8 cellular contexts compared by ENCODE assay signal in the genomic region with DNA sequence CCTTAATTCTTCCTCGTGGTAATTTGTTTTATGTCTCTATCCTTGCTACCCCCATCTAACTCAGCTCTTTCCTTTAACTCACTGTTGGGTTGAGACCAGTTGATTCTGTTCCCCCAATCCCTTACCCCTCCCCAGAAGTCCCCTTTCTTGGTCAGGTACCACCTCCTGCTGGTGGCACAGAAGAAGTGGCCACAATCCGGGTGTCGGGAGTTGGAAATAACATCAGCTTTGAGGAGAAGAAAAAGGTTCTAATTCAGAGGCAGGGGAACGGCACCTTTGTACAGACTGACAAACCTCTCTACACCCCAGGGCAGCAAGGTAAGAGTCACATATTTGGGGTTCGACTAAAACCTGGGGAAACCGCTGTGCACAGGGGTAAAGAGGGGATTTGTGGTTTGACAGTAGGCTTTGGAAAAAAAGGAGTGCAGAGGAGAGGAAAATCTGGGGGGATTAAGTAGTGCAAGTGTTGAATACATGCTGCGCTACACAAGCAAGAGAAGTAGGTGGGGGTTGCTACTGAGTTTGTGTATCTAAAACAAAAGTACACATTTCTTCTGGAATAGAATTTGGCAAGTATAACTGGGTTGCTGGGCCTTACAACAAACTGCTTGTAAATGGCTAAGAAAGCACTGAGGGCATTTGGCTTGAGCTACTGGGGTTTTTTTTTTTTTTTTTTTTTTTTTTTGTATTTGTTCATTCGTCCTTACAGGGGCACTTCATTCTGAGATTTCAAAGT. TPM values are rescaled to one million over a fixed set of nuclear protein-coding genes. Genes with fewer than 3 reads are reported as not detected.
DNase-seq lines count a peak whose midpoint lies in the region; ATAC-seq and TF ChIP-seq lines count a peak whose summit lies in the region.

No MANE protein-coding gene starts in this region.

- H3K4me1 Mint-ChIP-seq in progenitor cell of endocrine pancreas (ENCODE audit: low read depth), result peaks cover 7% of the 10 kb centered on the region
- peaks cover 5% of the 10 kb centered on the region for H3K4me1 Mint-ChIP-seq in activated T-helper 2 cell treated with anti-CD3 and anti-CD28 coated beads, Interferon-gamma antibody, Interleukin-2, Interleukin-4, amounts not matched to agents 10 μg/mL and 5 μg/mL and 100 μg/mL, durations not matched to agents 14 hours and 24 hours and 36 hours (ENCODE audit: low read depth)

- peak overlapping the region; percentile 40 for H3K4me2 ChIP-seq in OCI-LY3 (ENCODE audit: low read length)

- no peak overlapping the region for H3K27ac ChIP-seq in OCI-LY3 (ENCODE audit: low read length)

- no peak overlapping the region for H3K4me3 Mint-ChIP-seq in progenitor cell of endocrine pancreas (ENCODE audit: low read depth)
- no peak overlapping the region for H3K4me3 Mint-ChIP-seq in activated T-helper 2 cell treated with anti-CD3 and anti-CD28 coated beads, Interferon-gamma antibody, Interleukin-2, Interleukin-4, amounts not matched to agents 10 μg/mL and 5 μg/mL and 100 μg/mL, durations not matched to agents 14 hours and 24 hours and 36 hours (ENCODE audit: low read depth)

- peak overlapping the region; percentile 84 for H2AFZ ChIP-seq in OCI-LY3 (ENCODE audit: low read depth, low read length)

- ATAC-seq in HG02884 (IDR thresholded peaks at IDR 0.05; ENCODE audit: unreplicated experiment), result no peak

- peak overlapping the region; percentile 5; the same call in 1 of the 2 replicates for H3K9ac ChIP-seq in OCI-LY3 (ENCODE audit: low read length)

- H3K27me3 ChIP-seq in GM06990 (replicated peaks; ENCODE audit: control insufficient read depth, insufficient read depth, low read length), result no peaks in the 10 kb centered on the region
- H3K27me3 ChIP-seq in OCI-LY3 (ENCODE audit: low read depth, low read length), result no peaks in the 10 kb centered on the region

- no peak overlapping the region for H3K27ac Mint-ChIP-seq in progenitor cell of endocrine pancreas
- H3K27ac Mint-ChIP-seq in activated T-helper 2 cell treated with anti-CD3 and anti-CD28 coated beads, Interferon-gamma antibody, Interleukin-2, Interleukin-4, amounts not matched to agents 10 μg/mL and 5 μg/mL and 100 μg/mL, durations not matched to agents 14 hours and 24 hours and 36 hours, result no peak overlapping the region

- intact Hi-C loops in activated T-helper 2 cell treated with anti-CD3 and anti-CD28 coated beads, Interferon-gamma antibody, Interleukin-2, Interleukin-4, amounts not matched to agents 10 μg/mL and 5 μg/mL and 100 μg/mL, durations not matched to agents 14 hours and 24 hours and 36 hours (cut with micrococcal nuclease), result no loop called here

- H3K9me3 Mint-ChIP-seq in progenitor cell of endocrine pancreas (ENCODE audit: low read depth), result peaks cover 10% of the 10 kb centered on the region
- no peaks in the 10 kb centered on the region for H3K9me3 Mint-ChIP-seq in activated T-helper 2 cell treated with anti-CD3 and anti-CD28 coated beads, Interferon-gamma antibody, Interleukin-2, Interleukin-4, amounts not matched to agents 10 μg/mL and 5 μg/mL and 100 μg/mL, durations not matched to agents 14 hours and 24 hours and 36 hours

- no peaks in the 10 kb centered on the region for H3K79me2 ChIP-seq in OCI-LY3 (ENCODE audit: low read length)

- no peak for DNase-seq in GM06990 (ENCODE audit: extremely low read depth, insufficient read length)
- DNase-seq in fibroblast of mammary gland (ENCODE audit: low read depth), result peak; percentile 16
- DNase-seq in progenitor cell of endocrine pancreas (ENCODE audit: low spot score, unreplicated experiment), result peak; percentile 34
- DNase-seq in NCI-H2171 treated with DMSO at 0.1 percent for 48 hours (lab: John Stamatoyannopoulos, UW), result no peak
- DNase-seq in ureter (ENCODE audit: low spot score), result no peak
- no peak for DNase-seq in activated T-helper 2 cell treated with anti-CD3 and anti-CD28 coated beads, Interferon-gamma antibody, Interleukin-2, Interleukin-4, amounts not matched to agents 10 μg/mL and 5 μg/mL and 100 μg/mL, durations not matched to agents 14 hours and 24 hours and 36 hours (ENCODE audit: low spot score)

- peaks cover 18% of the 10 kb centered on the region for H3K4me1 ChIP-seq in OCI-LY3 (ENCODE audit: low read length)

- H3K27me3 Mint-ChIP-seq in progenitor cell of endocrine pancreas, result peaks cover 16% of the 10 kb centered on the region
- peaks cover 7% of the 10 kb centered on the region for H3K27me3 Mint-ChIP-seq in activated T-helper 2 cell treated with anti-CD3 and anti-CD28 coated beads, Interferon-gamma antibody, Interleukin-2, Interleukin-4, amounts not matched to agents 10 μg/mL and 5 μg/mL and 100 μg/mL, durations not matched to agents 14 hours and 24 hours and 36 hours (ENCODE audit: low read depth)

- no peaks in the 10 kb centered on the region for H3K36me3 ChIP-seq in GM06990 (ENCODE audit: control insufficient read depth, insufficient read depth, low read length)
- H3K36me3 ChIP-seq in OCI-LY3 (replicated peaks; ENCODE audit: low read depth, low read length), result no peaks in the 10 kb centered on the region

- H3K9me3 ChIP-seq in OCI-LY3 (ENCODE audit: insufficient read depth, low read length), result no peaks in the 10 kb centered on the region

- peak; percentile 43 for TF ChIP-seq CTCF in GM06990 (IDR thresholded peaks at IDR 0.05; ENCODE audit: insufficient read depth, low read length, poor library complexity, severe bottlenecking)
- peak; percentile 97 for TF ChIP-seq CTCF in OCI-LY3 (IDR thresholded peaks at IDR 0.05; ENCODE audit: low read depth, low read length)
- TF ChIP-seq CTCF in fibroblast of mammary gland (conservative IDR thresholded peaks at IDR 0.05; ENCODE audit: control insufficient read depth, insufficient read depth, low read depth, low read length), result peak; percentile 52
- TF ChIP-seq CTCF in progenitor cell of endocrine pancreas (IDR thresholded peaks at IDR 0.05; ENCODE audit: unreplicated experiment), result peak; percentile 70

- H3K4me3 ChIP-seq in GM06990 (replicated peaks; ENCODE audit: low read depth, low read length), result no peak overlapping the region
- peak overlapping the region; percentile 26 for H3K4me3 ChIP-seq in OCI-LY3 (ENCODE audit: low read length)
- no peak overlapping the region for H3K4me3 ChIP-seq in fibroblast of mammary gland (ENCODE audit: control insufficient read depth, low read depth, low read length)

- H3K36me3 Mint-ChIP-seq in progenitor cell of endocrine pancreas (ENCODE audit: insufficient read depth), result peaks cover 1% of the 10 kb centered on the region
- no peaks in the 10 kb centered on the region for H3K36me3 Mint-ChIP-seq in activated T-helper 2 cell treated with anti-CD3 and anti-CD28 coated beads, Interferon-gamma antibody, Interleukin-2, Interleukin-4, amounts not matched to agents 10 μg/mL and 5 μg/mL and 100 μg/mL, durations not matched to agents 14 hours and 24 hours and 36 hours (ENCODE audit: low read depth)

- no peaks in the 10 kb centered on the region for H4K20me1 ChIP-seq in OCI-LY3 (ENCODE audit: insufficient read depth, low read length)

RNA-seq across cellular contexts. Expression of a gene that starts 1.3 kb away (rescaled TPM):
- total RNA-seq in progenitor cell of endocrine pancreas (0.19 and 0.38 TPM in 2 replicates), ureter (5.9 TPM)
- not detected in 2 replicates for total RNA-seq in activated T-helper 2 cell treated with anti-CD3 and anti-CD28 coated beads, Interferon-gamma antibody, Interleukin-2, Interleukin-4, amounts not matched to agents 10 μg/mL and 5 μg/mL and 100 μg/mL, durations not matched to agents 14 hours and 24 hours and 36 hours

Comparison
In these comparisons a context has a peak if more than half of its experiments do, and no peak if none do; other contexts are left out.
1. DNase-seq: peak in fibroblast of mammary gland (single experiment) and progenitor cell of endocrine pancreas (single experiment); none in GM06990 (single experiment), NCI-H2171 treated with DMSO at 0.1 percent for 48 hours (single experiment), ureter (single experiment) and activated T-helper 2 cell treated with anti-CD3 and anti-CD28 coated beads, Interferon-gamma antibody, Interleukin-2, Interleukin-4, amounts not matched to agents 10 μg/mL and 5 μg/mL and 100 μg/mL, durations not matched to agents 14 hours and 24 hours and 36 hours (single experiment).
2. CTCF ChIP-seq: peak in every context shown above with its lines; median percentile 97 in OCI-LY3; 70 in progenitor cell of endocrine pancreas; 52 in fibroblast of mammary gland; 43 in GM06990.